29 cellular contexts compared by ENCODE assay signal in the genomic region with DNA sequence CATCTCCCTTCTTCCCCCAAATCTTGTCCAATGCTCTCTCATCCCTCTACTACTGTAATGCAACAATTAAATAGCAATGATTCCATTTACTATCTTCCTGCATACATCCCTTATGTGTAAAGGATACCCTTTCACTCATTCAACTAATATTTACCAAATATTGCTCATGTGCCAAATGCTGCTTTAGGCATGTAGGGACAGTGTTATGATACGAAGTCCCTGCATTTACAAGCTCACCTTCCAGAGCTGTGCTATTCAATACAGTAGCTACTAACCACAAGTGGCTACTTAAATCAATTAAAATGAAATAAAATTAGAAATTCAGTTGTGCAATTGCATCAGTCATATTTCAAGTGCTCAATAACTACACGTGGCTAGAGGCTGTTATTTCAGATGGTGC.
"Had no signal": no experiment of that assay in that cellular context is flagged by ENCODE, and none has a peak within 500 bp of the region (broad histone marks: within the 10 kb centered on the region; RNA-seq: fewer than 3 reads in every experiment).

No MANE protein-coding gene starts in this region.

- ATAC-seq: activated T-helper 17 cell treated with anti-CD3 and anti-CD28 coated beads, Interleukin-2, amount 50 U/mL, for 72 hours; foreskin keratinocyte; heart left ventricle; naive thymus-derived CD8-positive, alpha-beta T cell; psoas muscle; stimulated activated memory B cell treated with anti-CD40 and anti-IgM and Interleukin-4, amounts not matched to agents 10 μg/mL and 1 μg/mL and 100 μg/mL, for 72 hours had no signal

- FAIRE-seq: kidney had no signal

- H3K4me3 ChIP-seq: breast epithelium, esophagus muscularis mucosa, heart left ventricle, psoas muscle, smooth muscle cell, stomach, thyroid gland, upper lobe of left lung, vagina had no signal

- H3K36me3 ChIP-seq: breast epithelium, esophagus muscularis mucosa, heart left ventricle, stomach, thyroid gland, upper lobe of left lung, vagina had no signal

- DNase-seq: activated CD4-positive, alpha-beta memory T cell treated with anti-CD3 and anti-CD28 coated beads for 36 hours; activated CD4-positive, alpha-beta T cell treated with anti-CD3 and anti-CD28 coated beads, Interleukin-2, amount 10 ng/mL, durations not matched to agents 24 days and 14 days; activated CD4-positive, CD25-positive, alpha-beta regulatory T cell treated with anti-CD3 and anti-CD28 coated beads, Interleukin-2, amount 50 U/mL, for 72 hours; activated CD8-positive, alpha-beta memory T cell treated with anti-CD3 and anti-CD28 coated beads, Interleukin-2, amount 50 U/mL, for 4 hours; activated gamma-delta T cell treated with Interleukin-2 at 50 U/mL for 16 hours; activated naive CD4-positive, alpha-beta T cell treated with anti-CD3 and anti-CD28 coated beads, Interleukin-2, amount 50 U/mL, for 16 hours; activated T-cell treated with anti-CD3 and anti-CD28 coated beads, Interleukin-2, amount 50 U/mL, for 1 hour; amniotic stem cell; endodermal cell; foreskin keratinocyte; heart left ventricle; hypothalamus; immature natural killer cell; kidney; naive thymus-derived CD8-positive, alpha-beta T cell; nucleus accumbens; psoas muscle; stimulated activated CD4-positive, alpha-beta T cell treated with anti-CD3 and anti-CD28 coated beads, Interleukin-1b, Interleukin-23, amount 100 ng/mL, for 48 hours; stimulated activated CD4-positive, alpha-beta T cell treated with anti-CD3 and anti-CD28 coated beads, Interleukin-4, amount 100 ng/mL, for 4 hours; stimulated activated CD8-positive, alpha-beta memory T cell treated with anti-CD3 and anti-CD28 coated beads, Interleukin-4, amount 100 ng/mL, for 48 hours; stomach; thyroid gland; upper lobe of left lung had no signal

- H3K27me3 ChIP-seq: breast epithelium, esophagus muscularis mucosa, foreskin keratinocyte, heart left ventricle, stomach, thyroid gland, upper lobe of left lung, vagina had no signal
